1 cellular context compared by ENCODE assay signal in genomic region chr5:159905496-159905895, GRCh38.
A peak's percentile ranks its signal among the peaks of the same experiment; 100 is the strongest.
TF ChIP-seq lines count a peak whose summit lies in the region.

No MANE protein-coding gene starts in this region.

TF ChIP-seq in SK-N-SH, 30 proteins besides CTCF, POLR2A, EP300 and RAD21 (continued from another document):
- TF ChIP-seq REST (IDR thresholded peaks at IDR 0.05; ENCODE audit: low read depth, low read length) (no peak), RCOR1 (IDR thresholded peaks at IDR 0.05; ENCODE audit: low read length) (no peak), ZBTB33 (IDR thresholded peaks at IDR 0.05; ENCODE audit: borderline replicate concordance, low read depth) (no peak), MXI1 (IDR thresholded peaks at IDR 0.05; ENCODE audit: low read depth, low read length) (no peak), FOSL2 (IDR thresholded peaks at IDR 0.05; ENCODE audit: borderline replicate concordance, low read depth) (peak; percentile 80), USF1 (IDR thresholded peaks at IDR 0.05; ENCODE audit: borderline replicate concordance, low read depth) (no peak), POLR2AphosphoS5 (IDR thresholded peaks at IDR 0.05; ENCODE audit: low read depth, low read length) (peak; percentile 41; the same call in 1 of the 2 replicates), NFIC (IDR thresholded peaks at IDR 0.05; ENCODE audit: borderline replicate concordance) (peak; percentile 74), JUND (IDR thresholded peaks at IDR 0.05) (peak; percentile 84), SIN3A (IDR thresholded peaks at IDR 0.05; ENCODE audit: borderline replicate concordance, low read depth, low read length) (no peak), PBX3 (IDR thresholded peaks at IDR 0.05) (peak; percentile 42; the same call in 1 of the 2 replicates), TCF12 (IDR thresholded peaks at IDR 0.05) (peak; percentile 85)
